ENCODE assay signal across 25 cellular contexts in genomic region chr1:181258971-181259745, GRCh38.
"Had no signal": no experiment of that assay in that cellular context is flagged by ENCODE, and none has a peak within 500 bp of the region (broad histone marks: within the 10 kb centered on the region; RNA-seq: fewer than 3 reads in every experiment).

No MANE protein-coding gene starts in this region.

- H3K27ac ChIP-seq: adrenal gland, brain microvascular endothelial cell had no signal

- H3K4me3 ChIP-seq: adrenal gland, MG63 had no signal

- H3K4me1 ChIP-seq: adrenal gland had no signal

- H3K36me3 ChIP-seq: adrenal gland, brain microvascular endothelial cell, MG63 had no signal

- DNase-seq: activated CD4-positive, alpha-beta T cell treated with anti-CD3 and anti-CD28 coated beads, Interleukin-2, amount 10 ng/mL, durations not matched to agents 24 days and 14 days; activated CD4-positive, alpha-beta T cell treated with anti-CD3 and anti-CD28 coated beads, Interleukin-2, amount 50 U/mL, for 4 hours; activated CD8-positive, alpha-beta T cell treated with anti-CD3 and anti-CD28 coated beads for 36 hours; activated gamma-delta T cell treated with Interleukin-2 at 50 U/mL for 16 hours; activated naive CD4-positive, alpha-beta T cell treated with anti-CD3 and anti-CD28 coated beads for 36 hours; activated T-cell treated with anti-CD3 and anti-CD28 coated beads, Interleukin-2, amount 50 U/mL, for 1 hour; adrenal gland; brain microvascular endothelial cell; central memory CD4-positive, alpha-beta T cell; Karpas-422; KBM-7; MG63; NCI-H1048; NCI-H1105 treated with DMSO at 0.1 percent for 48 hours; NCI-H1436; NCI-H1694; NCI-H1930; NCI-H2171; NCI-H510A treated with DMSO at 0.1 percent for 48 hours; NCI-H526 treated with DMSO at 0.1 percent for 48 hours; Right ventricle myocardium superior; SW 1271; T-helper 1 cell; T-helper 2 cell; T-helper 9 cell had no signal

- H3K27me3 ChIP-seq: adrenal gland, brain microvascular endothelial cell had no signal

- H3K9me3 ChIP-seq: adrenal gland had no signal
